In the genomic region with DNA sequence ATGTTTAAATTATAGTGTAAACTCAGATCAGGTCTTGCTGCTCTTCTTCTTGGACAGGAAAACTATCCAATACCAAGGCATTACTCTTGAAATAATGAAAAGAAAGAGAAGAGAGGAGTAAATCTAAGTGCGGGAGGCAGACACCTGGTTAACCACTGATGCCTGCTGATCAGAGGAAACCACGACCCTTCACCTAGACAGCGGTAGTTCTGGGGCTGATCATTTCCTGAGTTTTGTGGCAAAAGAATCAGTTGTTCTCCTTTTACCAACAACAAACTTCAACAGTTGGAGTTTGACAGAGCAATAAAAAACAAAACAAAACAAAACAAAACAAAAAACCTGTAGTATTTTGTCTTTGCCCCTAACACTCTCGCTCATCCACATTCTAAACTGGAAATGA, we compare ENCODE assay signal across 14 cellular contexts. TPM values are rescaled to one million over a fixed set of nuclear protein-coding genes. Genes with fewer than 3 reads are reported as not detected.
A peak's percentile ranks its signal among the peaks of the same experiment; 100 is the strongest.
DNase-seq lines count a peak whose midpoint lies in the region; ATAC-seq, FAIRE-seq and TF ChIP-seq lines count a peak whose summit lies in the region.
"Had no signal": no experiment of that assay in that cellular context is flagged by ENCODE, and none has a peak within 500 bp of the region (broad histone marks: within the 10 kb centered on the region; RNA-seq: fewer than 3 reads in every experiment).

No MANE protein-coding gene starts in this region.

- no peaks in the 10 kb centered on the region for H3K27me3 Mint-ChIP-seq in activated CD4-positive, alpha-beta T cell treated with anti-CD3 and anti-CD28 coated beads for 36 hours
- H3K27me3 Mint-ChIP-seq in activated B cell treated with CpG ODN at 0.5 μM for 24 hours: no peaks in the 10 kb centered on the region
- H3K27me3 Mint-ChIP-seq: progenitor cell of endocrine pancreas had no signal

- H3K9me3 Mint-ChIP-seq in activated CD4-positive, alpha-beta T cell treated with anti-CD3 and anti-CD28 coated beads for 36 hours (ENCODE audit: low read depth): no peaks in the 10 kb centered on the region
- no peaks in the 10 kb centered on the region for H3K9me3 Mint-ChIP-seq in activated B cell treated with CpG ODN at 0.5 μM for 24 hours

- peak; percentile 14 for DNase-seq in activated CD4-positive, alpha-beta T cell treated with anti-CD3 and anti-CD28 coated beads for 36 hours
- DNase-seq in activated CD4-positive, alpha-beta T cell treated with anti-CD3 and anti-CD28 coated beads, Interleukin-2, amount 50 U/mL, for 4 hours: no peak
- no peak for DNase-seq in GM12892 (ENCODE audit: insufficient read length)
- no peak for DNase-seq in activated B cell treated with CpG ODN at 0.5 μM for 24 hours
- peak; percentile 16 for DNase-seq in effector CD4-positive, alpha-beta T cell
- no peak for DNase-seq in HT-29 (ENCODE audit: low spot score)
- no peak for DNase-seq in cardiac septum (ENCODE audit: low spot score)
- DNase-seq: KBM-7, left ventricle myocardium superior, NCI-H1417 treated with DMSO at 0.1 percent for 48 hours had no signal

- CTCF ChIA-PET in activated CD4-positive, alpha-beta T cell treated with anti-CD3 and anti-CD28 coated beads for 36 hours (lab: Charles Lee): interaction anchor here (0.8 to 1.6 kb wide), 2 partner anchors 16 to 150 kb away, joined by 3 to 4 read pairs; no protein-coding TSS in a partner anchor
- CTCF ChIA-PET in activated B cell treated with CpG ODN at 0.5 μM for 24 hours (lab: Charles Lee): no interaction called here

- no peak for ATAC-seq in activated CD4-positive, alpha-beta T cell treated with anti-CD3 and anti-CD28 coated beads for 36 hours
- ATAC-seq in activated B cell treated with CpG ODN at 0.5 μM for 24 hours (ENCODE audit: low read depth): no peak
- ATAC-seq in HG03108 (IDR thresholded peaks at IDR 0.05; ENCODE audit: unreplicated experiment): no peak
- ATAC-seq: left ventricle myocardium superior had no signal

- no peak for TF ChIP-seq POLR2A in GM12892 (IDR thresholded peaks at IDR 0.05; ENCODE audit: low read depth, low read length)

- H3K4me3 Mint-ChIP-seq in activated CD4-positive, alpha-beta T cell treated with anti-CD3 and anti-CD28 coated beads for 36 hours: peak overlapping the region; percentile 49
- H3K4me3 Mint-ChIP-seq in activated B cell treated with CpG ODN at 0.5 μM for 24 hours: no peak overlapping the region

- H3K4me1 Mint-ChIP-seq in activated CD4-positive, alpha-beta T cell treated with anti-CD3 and anti-CD28 coated beads for 36 hours: peaks cover 37% of the 10 kb centered on the region
- peaks cover 12% of the 10 kb centered on the region for H3K4me1 Mint-ChIP-seq in activated B cell treated with CpG ODN at 0.5 μM for 24 hours

- peak; percentile 91 for FAIRE-seq in GM12892 (lab: Jason Lieb, UNC)

- peak overlapping the region; percentile 52 for H3K27ac Mint-ChIP-seq in activated CD4-positive, alpha-beta T cell treated with anti-CD3 and anti-CD28 coated beads for 36 hours
- H3K27ac Mint-ChIP-seq in activated B cell treated with CpG ODN at 0.5 μM for 24 hours: peak overlapping the region; percentile 7
- H3K27ac Mint-ChIP-seq: progenitor cell of endocrine pancreas had no signal

- POLR2A ChIA-PET in activated CD4-positive, alpha-beta T cell treated with anti-CD3 and anti-CD28 coated beads for 36 hours (lab: Charles Lee): no interaction called here
- POLR2A ChIA-PET in activated B cell treated with CpG ODN at 0.5 μM for 24 hours (lab: Charles Lee): no interaction called here

- peaks cover 17% of the 10 kb centered on the region for H3K36me3 Mint-ChIP-seq in activated CD4-positive, alpha-beta T cell treated with anti-CD3 and anti-CD28 coated beads for 36 hours (ENCODE audit: low read depth)
- peaks cover 16% of the 10 kb centered on the region for H3K36me3 Mint-ChIP-seq in activated B cell treated with CpG ODN at 0.5 μM for 24 hours (ENCODE audit: low read depth)

- intact Hi-C loops in activated CD4-positive, alpha-beta T cell treated with anti-CD3 and anti-CD28 coated beads for 36 hours (cut with DNase I, micrococcal nuclease): loop anchor here in 1 of 2 experiments (2.0 to 5.0 kb wide), 2 partner anchors 32 to 91 kb away; partner anchors contain the start of gene RLN2
- intact Hi-C loops in activated B cell treated with CpG ODN at 0.5 μM for 24 hours (cut with micrococcal nuclease) (loop anchor here (10.0 kb wide), 1 partner anchor 258 kb away; no protein-coding TSS in a partner anchor), cardiac septum (cut with DNase I) (no loop called here)

- TF ChIP-seq CTCF in activated B cell treated with CpG ODN at 0.5 μM for 24 hours (IDR thresholded peaks at IDR 0.05): no peak

RNA-seq across cellular contexts. Expression of gene RLN1, which starts 3.0 kb away (rescaled TPM):
- 1 to 10 TPM; 1.6 to 2.2 TPM for total RNA-seq in activated CD4-positive, alpha-beta T cell treated with anti-CD3 and anti-CD28 coated beads for 36 hours
- polyA plus RNA-seq in GM12892 (2012; ENCODE audit: missing spikeins): 1.8 TPM
- total RNA-seq in activated B cell treated with CpG ODN at 0.5 μM for 24 hours (1.2 and 1.9 TPM in 2 replicates), cardiac septum (0.32 TPM)
- total RNA-seq in HT-29 (2014; rRNA removed; shearing (Covaris generic)): not detected in 2 replicates
- total RNA-seq: cardiac muscle cell, myocyte had no signal

RNA-seq across cellular contexts. Expression of gene RLN2, which starts 32.2 kb away (rescaled TPM):
- 1 to 10 TPM; 4.9 to 6.9 TPM for total RNA-seq in activated CD4-positive, alpha-beta T cell treated with anti-CD3 and anti-CD28 coated beads for 36 hours
- 7.2 TPM for polyA plus RNA-seq in GM12892 (2012; ENCODE audit: missing spikeins)
- 1.8 and 1.9 TPM in 2 replicates for total RNA-seq in activated B cell treated with CpG ODN at 0.5 μM for 24 hours
- not detected in 2 replicates for total RNA-seq in HT-29 (2014; rRNA removed; shearing (Covaris generic))
- total RNA-seq in cardiac septum: 0.35 TPM
- total RNA-seq: left ventricle myocardium superior had no signal

Comparison
In these comparisons a context has a peak if more than half of its experiments do, and no peak if none do; other contexts are left out.
1. DNase-seq: peak in activated CD4-positive, alpha-beta T cell treated with anti-CD3 and anti-CD28 coated beads for 36 hours (single experiment) and effector CD4-positive, alpha-beta T cell (single experiment); none in activated CD4-positive, alpha-beta T cell treated with anti-CD3 and anti-CD28 coated beads, Interleukin-2, amount 50 U/mL, for 4 hours (0 of 2), GM12892 (single experiment), activated B cell treated with CpG ODN at 0.5 μM for 24 hours (single experiment), HT-29 (single experiment) and cardiac septum (single experiment).